In genomic region chr16:46573008-46573833, GRCh38 we compare ENCODE assay signal across 11 cellular contexts. TPM values are rescaled to one million over a fixed set of nuclear protein-coding genes. Genes with fewer than 3 reads are reported as not detected.
DNase-seq lines count a peak whose midpoint lies in the region.
"Had no signal": no experiment of that assay in that cellular context is flagged by ENCODE, and none has a peak within 500 bp of the region (broad histone marks: within the 10 kb centered on the region; RNA-seq: fewer than 3 reads in every experiment).

No MANE protein-coding gene starts in this region.

- no peak overlapping the region for H2BK5ac ChIP-seq in mesendoderm (ENCODE audit: low read length)

- H3K18ac ChIP-seq in mesendoderm (ENCODE audit: low read length): no peak overlapping the region

- H3K4me3 ChIP-seq in HUES64 (ENCODE audit: low read length): no peak overlapping the region
- no peak overlapping the region for H3K4me3 ChIP-seq in adipocyte (ENCODE audit: low read length)
- H3K4me3 ChIP-seq in mesendoderm (ENCODE audit: low read length): no peak overlapping the region

- H3K27ac ChIP-seq in HUES64 (ENCODE audit: low read depth, low read length) (peak overlapping the region; percentile 11; the same call in 1 of the 2 replicates), mesendoderm (ENCODE audit: low read depth, low read length) (no peak overlapping the region)

- H3K4ac ChIP-seq in mesendoderm (ENCODE audit: low read depth, low read length): no peak overlapping the region

- H3K27me3 ChIP-seq in HUES64 (ENCODE audit: insufficient read depth, low read length) (no peaks in the 10 kb centered on the region), adipocyte (replicated peaks; ENCODE audit: control insufficient read depth, insufficient read depth, low read length) (no peaks in the 10 kb centered on the region), mesendoderm (ENCODE audit: insufficient read depth, low read length, poor library complexity) (no peaks in the 10 kb centered on the region)

- WGBS in HUES64: 62% methylated on average over 24 of the region's 27 CpGs
- no CpG with 5 or more reads among the region's 27 CpGs for WGBS in mesendoderm (ENCODE audit: extremely low coverage, insufficient coverage, low lambda C conversion rate)

- H2AK5ac ChIP-seq in mesendoderm (ENCODE audit: low read length): no peak overlapping the region

- H3K23ac ChIP-seq in mesendoderm (ENCODE audit: low read length): no peak overlapping the region

- no peak overlapping the region for H4K8ac ChIP-seq in mesendoderm (ENCODE audit: low read depth, low read length)

- no peak overlapping the region for H2BK15ac ChIP-seq in mesendoderm (replicated peaks; ENCODE audit: low read depth)

- no peaks in the 10 kb centered on the region for H3K79me1 ChIP-seq in mesendoderm (ENCODE audit: low read length)

- no peaks in the 10 kb centered on the region for H3K79me2 ChIP-seq in mesendoderm (ENCODE audit: control insufficient read depth, insufficient read depth, low read length)

- no peak overlapping the region for H4K5ac ChIP-seq in mesendoderm (ENCODE audit: low read length)

- 0 out of 2 replicates have a peak overlapping the region, but pooled peaks have one; percentile 57 for H3K9ac ChIP-seq in HUES64 (ENCODE audit: low read depth, low read length)
- no peak overlapping the region for H3K9ac ChIP-seq in adipocyte (ENCODE audit: low read length)
- H3K9ac ChIP-seq in mesendoderm (ENCODE audit: low read length): no peak overlapping the region

- H3K9me3 ChIP-seq in HUES64 (ENCODE audit: insufficient read depth, low read depth, low read length): no peaks in the 10 kb centered on the region
- H3K9me3 ChIP-seq in adipocyte (ENCODE audit: control insufficient read depth, low read length): no peaks in the 10 kb centered on the region

- H3K36me3 ChIP-seq in HUES64 (ENCODE audit: insufficient read depth, low read length) (no peaks in the 10 kb centered on the region), adipocyte (ENCODE audit: control insufficient read depth, insufficient read depth, low read length, severe bottlenecking) (no peaks in the 10 kb centered on the region), mesendoderm (ENCODE audit: control insufficient read depth, insufficient read depth, low read length) (no peaks in the 10 kb centered on the region)

- DNase-seq in EH (ENCODE audit: low read depth) (peak; percentile 79), adipocyte (ENCODE audit: low read depth) (peak; percentile 50), mesendoderm (peak; percentile 77), NCI-H2081 (lab: John Stamatoyannopoulos, UW) (no peak), DMS 273 (lab: John Stamatoyannopoulos, UW; ENCODE audit: unreplicated experiment) (no peak), kidney glomerular epithelial cell (lab: John Stamatoyannopoulos, UW) (no peak), NCI-H82 (lab: John Stamatoyannopoulos, UW) (no peak)
- DNase-seq: activated naive CD8-positive, alpha-beta T cell treated with anti-CD3 and anti-CD28 coated beads, Interleukin-2, amount 10 ng/mL, durations not matched to agents 7 days and 5 days; head of caudate nucleus; occipital lobe had no signal

- no peak overlapping the region for H2BK120ac ChIP-seq in mesendoderm (ENCODE audit: low read depth, low read length)

- no peak overlapping the region for H3K56ac ChIP-seq in mesendoderm (ENCODE audit: low read length)

- H3K4me1 ChIP-seq in HUES64 (ENCODE audit: insufficient read depth, low read length) (no peaks in the 10 kb centered on the region; the same call in 1 of the 2 replicates), adipocyte (ENCODE audit: control insufficient read depth, insufficient read depth, low read length) (no peaks in the 10 kb centered on the region), mesendoderm (ENCODE audit: control insufficient read depth, low read depth, low read length) (no peaks in the 10 kb centered on the region)

- no peak overlapping the region for H3K4me2 ChIP-seq in mesendoderm (ENCODE audit: low read length)

RNA-seq across cellular contexts. Expression of gene SHCBP1, which starts 48.0 kb away (rescaled TPM):
- polyA plus RNA-seq in HUES64 (2013, experiment 1 of 2): 11.4 TPM
- 9.6 TPM for polyA plus RNA-seq in HUES64 (2013, experiment 2 of 2)
- 10.6 TPM for polyA plus RNA-seq in mesendoderm (2013, experiment 1 of 2)
- 10.9 TPM for polyA plus RNA-seq in mesendoderm (2013, experiment 2 of 2)

Comparison
In these comparisons a context has a peak if more than half of its experiments do, and no peak if none do; other contexts are left out.
1. DNase-seq: peak in EH (single experiment), adipocyte (single experiment) and mesendoderm (single experiment); none in NCI-H2081 (0 of 2), DMS 273 (single experiment), kidney glomerular epithelial cell (single experiment) and NCI-H82 (single experiment).